ENCODE assay signal across 10 cellular contexts in the genomic region with DNA sequence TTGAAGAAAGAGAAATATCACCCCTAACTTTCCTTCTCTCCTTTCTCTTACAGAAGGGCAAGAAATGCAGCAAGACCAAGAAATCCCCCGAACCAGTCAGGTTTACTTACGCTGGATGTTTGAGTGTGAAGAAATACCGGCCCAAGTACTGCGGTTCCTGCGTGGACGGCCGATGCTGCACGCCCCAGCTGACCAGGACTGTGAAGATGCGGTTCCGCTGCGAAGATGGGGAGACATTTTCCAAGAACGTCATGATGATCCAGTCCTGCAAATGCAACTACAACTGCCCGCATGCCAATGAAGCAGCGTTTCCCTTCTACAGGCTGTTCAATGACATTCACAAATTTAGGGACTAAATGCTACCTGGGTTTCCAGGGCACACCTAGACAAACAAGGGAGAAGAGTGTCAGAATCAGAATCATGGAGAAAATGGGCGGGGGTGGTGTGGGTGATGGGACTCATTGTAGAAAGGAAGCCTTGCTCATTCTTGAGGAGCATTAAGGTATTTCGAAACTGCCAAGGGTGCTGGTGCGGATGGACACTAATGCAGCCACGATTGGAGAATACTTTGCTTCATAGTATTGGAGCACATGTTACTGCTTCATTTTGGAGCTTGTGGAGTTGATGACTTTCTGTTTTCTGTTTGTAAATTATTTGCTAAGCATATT. TPM values are rescaled to one million over a fixed set of nuclear protein-coding genes. Genes with fewer than 3 reads are reported as not detected.
DNase-seq lines count a peak whose midpoint lies in the region; ATAC-seq and TF ChIP-seq lines count a peak whose summit lies in the region.
"Had no signal": no experiment of that assay in that cellular context is flagged by ENCODE, and none has a peak within 500 bp of the region (broad histone marks: within the 10 kb centered on the region; RNA-seq: fewer than 3 reads in every experiment).

No MANE protein-coding gene starts in this region.

- no peak overlapping the region for H3K27ac Mint-ChIP-seq in natural killer cell treated with Interleukin-12 subunit alpha and Interleukin-12 subunit beta and Interleukin-15 and Interleukin-18, amount 100 ng/mL, for 72 hours

- H3K9ac ChIP-seq in adipocyte (ENCODE audit: low read length) = peak overlapping the region; percentile 95

- no peaks in the 10 kb centered on the region for H3K9me3 Mint-ChIP-seq in natural killer cell treated with Interleukin-12 subunit alpha and Interleukin-12 subunit beta and Interleukin-15 and Interleukin-18, amount 100 ng/mL, for 72 hours

- H3K27me3 ChIP-seq in adipocyte (replicated peaks; ENCODE audit: control insufficient read depth, insufficient read depth, low read length) (no peaks in the 10 kb centered on the region), hepatocyte (peaks cover 7% of the 10 kb centered on the region)

- peaks cover 24% of the 10 kb centered on the region for H3K36me3 ChIP-seq in adipocyte (ENCODE audit: control insufficient read depth, insufficient read depth, low read length, severe bottlenecking)
- H3K36me3 ChIP-seq in hepatocyte (replicated peaks; ENCODE audit: insufficient read depth, low read depth) = no peaks in the 10 kb centered on the region

- ATAC-seq in HG03565 (IDR thresholded peaks at IDR 0.05; ENCODE audit: unreplicated experiment) = no peak
- no peak for ATAC-seq in natural killer cell treated with Interleukin-12 subunit alpha and Interleukin-12 subunit beta and Interleukin-15 and Interleukin-18, amount 100 ng/mL, for 72 hours
- ATAC-seq in HG03457 (IDR thresholded peaks at IDR 0.05; ENCODE audit: unreplicated experiment) = no peak

- 91% methylated on average over 18 of the region's 18 CpGs for WGBS in hepatocyte (ENCODE audit: low lambda C conversion rate, missing lambda C conversion rate)

- H3K9me3 ChIP-seq in adipocyte (ENCODE audit: control insufficient read depth, low read length) (no peaks in the 10 kb centered on the region), hepatocyte (ENCODE audit: low read depth) (no peaks in the 10 kb centered on the region)

- no peaks in the 10 kb centered on the region for H3K9me2 ChIP-seq in hepatocyte (replicated peaks; ENCODE audit: insufficient read depth)

- no peak for TF ChIP-seq CTCF in hepatocyte (IDR thresholded peaks at IDR 0.05; ENCODE audit: poor library complexity)

- peaks cover 21% of the 10 kb centered on the region for H3K4me1 ChIP-seq in adipocyte (ENCODE audit: control insufficient read depth, insufficient read depth, low read length)
- peaks cover 17% of the 10 kb centered on the region for H3K4me1 ChIP-seq in hepatocyte (ENCODE audit: insufficient read depth)

- H3K4me3 ChIP-seq in adipocyte (ENCODE audit: low read length) (peak overlapping the region; percentile 91), hepatocyte (no peak overlapping the region), skeletal muscle cell (ENCODE audit: low read depth, low read length) (peak overlapping the region; percentile 71)

- H3K27me3 Mint-ChIP-seq in natural killer cell treated with Interleukin-12 subunit alpha and Interleukin-12 subunit beta and Interleukin-15 and Interleukin-18, amount 100 ng/mL, for 72 hours = peaks cover 39 to 43% of the 10 kb centered on the region in 2 donors

- H2AFZ ChIP-seq in hepatocyte = no peak overlapping the region

- peak overlapping the region; percentile 96 for H3K27ac ChIP-seq in hepatocyte

- H3K79me2 ChIP-seq in hepatocyte = peaks cover 10% of the 10 kb centered on the region

- no peaks in the 10 kb centered on the region for H3K36me3 Mint-ChIP-seq in natural killer cell treated with Interleukin-12 subunit alpha and Interleukin-12 subunit beta and Interleukin-15 and Interleukin-18, amount 100 ng/mL, for 72 hours

- peaks cover 0 to 10% of the 10 kb centered on the region in 2 donors for H3K4me1 Mint-ChIP-seq in natural killer cell treated with Interleukin-12 subunit alpha and Interleukin-12 subunit beta and Interleukin-15 and Interleukin-18, amount 100 ng/mL, for 72 hours (ENCODE audit: low read depth in 2 of 2)

- DNase-seq in H4 (ENCODE audit: low spot score) (peak; percentile 14), adipocyte (ENCODE audit: low read depth) (peak; percentile 74), hepatocyte (ENCODE audit: low spot score) (no peak), skeletal muscle cell (ENCODE audit: low read depth) (no peak), AG08396 (ENCODE audit: low spot score) (no peak)
- DNase-seq in natural killer cell treated with Interleukin-12 subunit alpha and Interleukin-12 subunit beta and Interleukin-15 and Interleukin-18, amount 100 ng/mL, for 72 hours (ENCODE audit: low spot score) = no peak
- DNase-seq: activated CD4-positive, alpha-beta T cell treated with anti-CD3 and anti-CD28 coated beads for 1 hour; NCI-H187 treated with DMSO at 0.1 percent for 48 hours had no signal

- H4K20me1 ChIP-seq in hepatocyte (ENCODE audit: insufficient read depth, poor library complexity, severe bottlenecking) = no peaks in the 10 kb centered on the region

- H3K4me2 ChIP-seq in hepatocyte = peak overlapping the region; percentile 83

- H3K4me3 Mint-ChIP-seq in natural killer cell treated with Interleukin-12 subunit alpha and Interleukin-12 subunit beta and Interleukin-15 and Interleukin-18, amount 100 ng/mL, for 72 hours = no peak overlapping the region

RNA-seq across cellular contexts. Expression of a gene that starts 2.3 kb away (rescaled TPM):
- total RNA-seq in H4 (2014; rRNA removed; shearing (Covaris generic)) = 6.7 and 10.4 TPM in 2 replicates
- total RNA-seq in hepatocyte = 58.6 and 84.1 TPM in 2 replicates
- 364 and 380 TPM in 2 replicates for polyA plus RNA-seq in hepatocyte
- not detected for total RNA-seq in natural killer cell treated with Interleukin-12 subunit alpha and Interleukin-12 subunit beta and Interleukin-15 and Interleukin-18, amount 100 ng/mL, for 72 hours

Comparison
In these comparisons a context has a peak if more than half of its experiments do, and no peak if none do; other contexts are left out.
1. DNase-seq: peak in H4 (single experiment) and adipocyte (single experiment); none in hepatocyte (single experiment), skeletal muscle cell (single experiment), AG08396 (single experiment) and natural killer cell treated with Interleukin-12 subunit alpha and Interleukin-12 subunit beta and Interleukin-15 and Interleukin-18, amount 100 ng/mL, for 72 hours (single experiment).